8 cellular contexts compared by ENCODE assay signal in genomic region chr2:101704046-101704466, GRCh38. TPM values are rescaled to one million over a fixed set of nuclear protein-coding genes. Genes with fewer than 3 reads are reported as not detected.
DNase-seq lines count a peak whose midpoint lies in the region; ATAC-seq, FAIRE-seq and TF ChIP-seq lines count a peak whose summit lies in the region.

No MANE protein-coding gene starts in this region.

- no TSS peak for BruUV-seq in endothelial cell of umbilical vein (replicated peaks; lab: Mats Ljungman, UMichigan)

- no peak overlapping the region for H2AFZ ChIP-seq in endothelial cell of umbilical vein (ENCODE audit: low read depth, low read length)

- ATAC-seq in CD4-positive, alpha-beta T cell (ENCODE audit: poor library complexity), result peak; percentile 36
- ATAC-seq in omental fat pad (ENCODE audit: low FRiP score) (peak; percentile 43), GM19023 (IDR thresholded peaks at IDR 0.05; ENCODE audit: unreplicated experiment) (no peak), HG02588 (IDR thresholded peaks at IDR 0.05; ENCODE audit: unreplicated experiment) (no peak), GM19463 (IDR thresholded peaks at IDR 0.05; ENCODE audit: unreplicated experiment) (no peak)

- no peaks in the 10 kb centered on the region for H3K9me3 Mint-ChIP-seq in CD4-positive, alpha-beta T cell

- peak overlapping the region; percentile 67 for H3K27ac ChIP-seq in CD4-positive, alpha-beta T cell (ENCODE audit: low read depth, low read length)
- H3K27ac ChIP-seq in endothelial cell of umbilical vein (ENCODE audit: insufficient read depth, low read depth, low read length), result peak overlapping the region; percentile 67

- POLR2A ChIA-PET in CD4-positive, alpha-beta T cell (lab: Charles Lee), result interaction anchor here (1.0 to 3.9 kb wide), 7 partner anchors 15 to 397 kb away, joined by 3 to 64 read pairs (median 3); no protein-coding TSS in a partner anchor
- POLR2A ChIA-PET in endothelial cell of umbilical vein (lab: Charles Lee), result no interaction called here

- no peak for FAIRE-seq in endothelial cell of umbilical vein (lab: Jason Lieb, UNC)

- peaks cover 63% of the 10 kb centered on the region for H3K4me1 Mint-ChIP-seq in CD4-positive, alpha-beta T cell (ENCODE audit: low read depth)

- no peaks in the 10 kb centered on the region for H3K9me3 ChIP-seq in CD4-positive, alpha-beta T cell (ENCODE audit: control insufficient read depth, low read length)
- no peaks in the 10 kb centered on the region for H3K9me3 ChIP-seq in endothelial cell of umbilical vein (replicated peaks; ENCODE audit: control insufficient read depth, insufficient read depth, low read length)

- no peaks in the 10 kb centered on the region for H3K27me3 Mint-ChIP-seq in CD4-positive, alpha-beta T cell

- peaks cover 100% of the 10 kb centered on the region for H3K79me2 ChIP-seq in endothelial cell of umbilical vein (ENCODE audit: control insufficient read depth, insufficient read depth, low read length)

- no peak overlapping the region for H3K4me3 ChIP-seq in endothelial cell of umbilical vein (replicated peaks in 1 of 3; ENCODE audit: insufficient read depth in 1 of 3, low read depth in 1 of 3, low read length in 3 of 3)

- intact Hi-C loops in CD4-positive, alpha-beta T cell (cut with DNase I, micrococcal nuclease), result loop anchor here in 1 of 2 experiments (5.0 kb wide), 1 partner anchor 48 kb away; no protein-coding TSS in a partner anchor
- intact Hi-C loops in endothelial cell of umbilical vein (cut with micrococcal nuclease), result no loop called here

- peaks cover 49% of the 10 kb centered on the region for H3K4me1 ChIP-seq in endothelial cell of umbilical vein (ENCODE audit: control insufficient read depth, extremely low read depth, insufficient read depth, low read length)

- TF ChIP-seq POLR2A in endothelial cell of umbilical vein (IDR thresholded peaks at IDR 0.05; ENCODE audit: low read depth, low read length), result no peak

- no peak for TF ChIP-seq CTCF in CD4-positive, alpha-beta T cell (IDR thresholded peaks at IDR 0.05)
- no peak for TF ChIP-seq CTCF in endothelial cell of umbilical vein (IDR thresholded peaks at IDR 0.05; ENCODE audit: extremely low read depth in 1 of 2, insufficient read depth in 1 of 2, low read depth in 1 of 2, low read length in 2 of 2)
- TF ChIP-seq CTCF in omental fat pad (IDR thresholded peaks at IDR 0.05), result no peak

- no peaks in the 10 kb centered on the region for H3K27me3 ChIP-seq in CD4-positive, alpha-beta T cell (ENCODE audit: control insufficient read depth, insufficient read depth, low read length)
- no peaks in the 10 kb centered on the region for H3K27me3 ChIP-seq in endothelial cell of umbilical vein (ENCODE audit: control insufficient read depth in 2 of 2, insufficient read depth in 2 of 2, low read length in 2 of 2)

- CTCF ChIA-PET in CD4-positive, alpha-beta T cell (lab: Charles Lee), result no interaction called here
- CTCF ChIA-PET in endothelial cell of umbilical vein (lab: Charles Lee), result interaction anchor here (1.0 to 1.2 kb wide), 2 partner anchors 67 to 128 kb away, joined by 3 to 4 read pairs; no protein-coding TSS in a partner anchor

- H3K36me3 ChIP-seq in endothelial cell of umbilical vein (ENCODE audit: control insufficient read depth in 2 of 2, extremely low read depth in 1 of 2, insufficient read depth in 2 of 2, low read length in 2 of 2), result peaks cover 4 to 10% of the 10 kb centered on the region in 2 experiments

- no peak overlapping the region for H3K27ac Mint-ChIP-seq in CD4-positive, alpha-beta T cell

- H3K36me3 Mint-ChIP-seq in CD4-positive, alpha-beta T cell (ENCODE audit: low read depth), result peaks cover 9% of the 10 kb centered on the region

- H3K4me2 ChIP-seq in endothelial cell of umbilical vein (ENCODE audit: insufficient read depth, low read length), result no peak overlapping the region

- H3K4me3 Mint-ChIP-seq in CD4-positive, alpha-beta T cell, result peak overlapping the region; percentile 89

- DNase-seq in CD4-positive, alpha-beta T cell, result peak in 1 of 10 experiments; percentile 23
- peak; percentile 64 for DNase-seq in NOMO-1 treated with DMSO at 0.1 percent for 48 hours (lab: John Stamatoyannopoulos, UW; ENCODE audit: unreplicated experiment)
- DNase-seq in endothelial cell of umbilical vein (ENCODE audit: low read depth, low spot score), result peak; percentile 52
- DNase-seq in omental fat pad (ENCODE audit: low spot score), result no peak
- DNase-seq in activated gamma-delta T cell (lab: John Stamatoyannopoulos, UW), result no peak

- no peak overlapping the region for H3K9ac ChIP-seq in endothelial cell of umbilical vein (replicated peaks; ENCODE audit: extremely low read depth, insufficient read depth, low read length)

- peaks cover 18% of the 10 kb centered on the region for H4K20me1 ChIP-seq in endothelial cell of umbilical vein (replicated peaks; ENCODE audit: control insufficient read depth, extremely low read depth, insufficient read depth, low read length)

- dilution Hi-C loops in endothelial cell of umbilical vein (cut with MboI; ENCODE audit: extremely low pct_ligation_motif_present, low sequenced_read_pairs), result no loop called here

- H3K9me1 ChIP-seq in endothelial cell of umbilical vein (replicated peaks; ENCODE audit: control insufficient read depth, extremely low read depth, insufficient read depth, low read length), result no peaks in the 10 kb centered on the region

TF ChIP-seq in endothelial cell of umbilical vein, 7 proteins besides CTCF, POLR2A, EP300 and RAD21:
- TF ChIP-seq, protein P1, sequence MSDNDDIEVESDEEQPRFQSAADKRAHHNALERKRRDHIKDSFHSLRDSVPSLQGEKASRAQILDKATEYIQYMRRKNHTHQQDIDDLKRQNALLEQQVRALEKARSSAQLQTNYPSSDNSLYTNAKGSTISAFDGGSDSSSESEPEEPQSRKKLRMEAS (IDR thresholded peaks at IDR 0.05; ENCODE audit: insufficient read depth, insufficient read length), result no peak
- TF ChIP-seq GATA2 (IDR thresholded peaks at IDR 0.05; ENCODE audit: insufficient read depth, insufficient read length, low read depth, low read length), result no peak
- no peak for TF ChIP-seq FOS (IDR thresholded peaks at IDR 0.05; ENCODE audit: borderline replicate concordance, insufficient read depth, low read length)
- no peak for TF ChIP-seq JUN (IDR thresholded peaks at IDR 0.05; ENCODE audit: borderline replicate concordance, insufficient read depth, insufficient read length, low read depth)
- TF ChIP-seq EZH2 (IDR thresholded peaks at IDR 0.05; ENCODE audit: borderline replicate concordance, low read depth, low read length, severe bottlenecking), result no peak
- no peak for TF ChIP-seq MYC (IDR thresholded peaks at IDR 0.05; ENCODE audit: low read depth, low read length)
- no peak for TF ChIP-seq POLR2AphosphoS5 (IDR thresholded peaks at IDR 0.05; ENCODE audit: insufficient read depth, low read depth, low read length)

RNA-seq across cellular contexts. Expression of gene MAP4K4, which starts 6.5 kb away (rescaled TPM):
- 10 to 100 TPM; 92.8 to 94.0 TPM for total RNA-seq in CD4-positive, alpha-beta T cell
- total RNA-seq in endothelial cell of umbilical vein (251 and 269 TPM in 2 replicates), omental fat pad (100 to 1,000 TPM in 3 of 4 donors, 10 to 100 TPM in 1; 85.9 to 199 (median 110) TPM)
- polyA plus RNA-seq in endothelial cell of umbilical vein, result 60.2 and 79.4 TPM in 2 replicates
- 96.1 and 99.2 TPM in 2 replicates for polyA plus RNA-seq in endothelial cell of umbilical vein (2011; cell fraction: cytosol; rRNA removed)
- polyA plus RNA-seq in endothelial cell of umbilical vein (2011; cell fraction: nucleus; rRNA removed), result 286 and 331 TPM in 2 replicates
- 220 and 289 TPM in 2 replicates for polyA plus RNA-seq in endothelial cell of umbilical vein (2012)
- 299 and 319 TPM in 2 replicates for polyA minus RNA-seq in endothelial cell of umbilical vein
- polyA minus RNA-seq in endothelial cell of umbilical vein (2011; cell fraction: cytosol; rRNA and poly(A)+ RNA removed), result 24.2 TPM
- 593 and 821 TPM in 2 replicates for polyA minus RNA-seq in endothelial cell of umbilical vein (2011; cell fraction: nucleus; rRNA and poly(A)+ RNA removed)

Comparison
In these comparisons a context has a peak if more than half of its experiments do, and no peak if none do; other contexts are left out.
1. ATAC-seq: peak in CD4-positive, alpha-beta T cell (single experiment) and omental fat pad (single experiment); none in GM19023 (single experiment), HG02588 (single experiment) and GM19463 (single experiment).
2. DNase-seq: peak in NOMO-1 treated with DMSO at 0.1 percent for 48 hours (single experiment) and endothelial cell of umbilical vein (single experiment); none in omental fat pad (single experiment) and activated gamma-delta T cell (single experiment).